Comparison of ENCODE assay signal across 9 cellular contexts in genomic region chr7:85186083-85186520, GRCh38. TPM values are rescaled to one million over a fixed set of nuclear protein-coding genes. Genes with fewer than 3 reads are reported as not detected.
A peak's percentile ranks its signal among the peaks of the same experiment; 100 is the strongest.
DNase-seq lines count a peak whose midpoint lies in the region; ATAC-seq, FAIRE-seq and TF ChIP-seq lines count a peak whose summit lies in the region.
"Had no signal": no experiment of that assay in that cellular context is flagged by ENCODE, and none has a peak within 500 bp of the region (broad histone marks: within the 10 kb centered on the region; RNA-seq: fewer than 3 reads in every experiment).

No MANE protein-coding gene starts in this region.

- TF ChIP-seq EP300 in ovary (IDR thresholded peaks at IDR 0.05): no peak

- H3K4me1 ChIP-seq in ovary (ENCODE audit: insufficient read depth): peaks cover 1% of the 10 kb centered on the region

- H3K9me3 Mint-ChIP-seq in activated T-cell treated with anti-CD3 and anti-CD28 coated beads, Interleukin-2, amount 50 U/mL, for 72 hours: peaks cover 0 to 2% of the 10 kb centered on the region in 2 donors

- H3K27me3 ChIP-seq in ovary: no peaks in the 10 kb centered on the region

- 0 to 1% (median 1%) methylated on average over 28 of the region's 28 CpGs for WGBS in ovary, 3 donors

- H3K36me3 Mint-ChIP-seq in activated T-cell treated with anti-CD3 and anti-CD28 coated beads, Interleukin-2, amount 50 U/mL, for 72 hours (ENCODE audit: insufficient read depth in 2 of 2): peaks cover 0 to 3% of the 10 kb centered on the region in 2 donors

- H3K27me3 Mint-ChIP-seq in activated T-cell treated with anti-CD3 and anti-CD28 coated beads, Interleukin-2, amount 50 U/mL, for 72 hours (ENCODE audit: low read depth): peaks cover 43% of the 10 kb centered on the region

- no peaks in the 10 kb centered on the region for H3K36me3 ChIP-seq in ovary

- H3K4me3 Mint-ChIP-seq in activated T-cell treated with anti-CD3 and anti-CD28 coated beads, Interleukin-2, amount 50 U/mL, for 72 hours: peak overlapping the region; percentile 26 to 49

- ATAC-seq in activated T-cell treated with anti-CD3 and anti-CD28 coated beads, Interleukin-2, amount 50 U/mL, for 72 hours (replicated peaks in 1 of 2): peak; percentile 3 to 11
- ATAC-seq in HG03097 (IDR thresholded peaks at IDR 0.05; ENCODE audit: low FRiP score, unreplicated experiment) (peak; percentile 22), SK-N-SH treated with all-trans-retinoic acid at 6 μM for 48 hours (peak; percentile 73), GM18517 (IDR thresholded peaks at IDR 0.05; ENCODE audit: unreplicated experiment) (no peak)

- intact Hi-C loops in ovary (cut with DNase I): loop anchor here in 1 of 4 donors (10.0 kb wide), 2 partner anchors 111 to 141 kb away; no protein-coding TSS in a partner anchor

- no peaks in the 10 kb centered on the region for H3K9me3 ChIP-seq in ovary

- no peak for TF ChIP-seq CTCF in ovary (IDR thresholded peaks at IDR 0.05)

- no peak overlapping the region for H3K27ac Mint-ChIP-seq in activated T-cell treated with anti-CD3 and anti-CD28 coated beads, Interleukin-2, amount 50 U/mL, for 72 hours

- H3K27ac ChIP-seq in ovary: peak overlapping the region in 1 of 2 donors; percentile 51

- DNase-seq in activated T-cell treated with anti-CD3 and anti-CD28 coated beads, Interleukin-2, amount 50 U/mL, for 72 hours: no peak
- DNase-seq in activated T-cell treated with anti-CD3 and anti-CD28 coated beads, Interleukin-2, amount 50 U/mL, for 48 hours: no peak
- DNase-seq in glomerular visceral epithelial cell (ENCODE audit: extremely low spot score) (peak; percentile 55), ovary (peak in 4 of 5 donors; percentile 21 to 54 (median 32)), GM12892 (ENCODE audit: insufficient read length) (no peak)

- no peak for FAIRE-seq in GM12892 (lab: Jason Lieb, UNC)
- FAIRE-seq: endometrium had no signal

- H3K4me1 Mint-ChIP-seq in activated T-cell treated with anti-CD3 and anti-CD28 coated beads, Interleukin-2, amount 50 U/mL, for 72 hours (ENCODE audit: low read depth): peaks cover 6% of the 10 kb centered on the region

- no peak for TF ChIP-seq POLR2A in ovary (IDR thresholded peaks at IDR 0.05)
- TF ChIP-seq POLR2A in GM12892 (IDR thresholded peaks at IDR 0.05; ENCODE audit: low read depth, low read length): no peak

- peak overlapping the region; percentile 8 for H3K4me3 ChIP-seq in ovary

TF ChIP-seq in SK-N-SH treated with all-trans-retinoic acid at 6 μM for 48 hours, 23 proteins besides CTCF, POLR2A, EP300 and RAD21:
- TF ChIP-seq CSRNP3 (CRISPR knock-in tag; IDR thresholded peaks at IDR 0.05) (no peak), ZNF70 (CRISPR knock-in tag; IDR thresholded peaks at IDR 0.05) (no peak), POU6F1 (CRISPR knock-in tag; IDR thresholded peaks at IDR 0.05; ENCODE audit: borderline replicate concordance, low read depth) (no peak), OSR1 (CRISPR knock-in tag; IDR thresholded peaks at IDR 0.05) (no peak), BACH2 (CRISPR knock-in tag; IDR thresholded peaks at IDR 0.05; ENCODE audit: borderline replicate concordance) (no peak), PPARA (CRISPR knock-in tag; IDR thresholded peaks at IDR 0.05; ENCODE audit: borderline replicate concordance) (no peak), ESRRG (CRISPR knock-in tag; IDR thresholded peaks at IDR 0.05) (no peak), CSDC2 (CRISPR knock-in tag; IDR thresholded peaks at IDR 0.05) (no peak)

RNA-seq across cellular contexts. Expression of gene SEMA3D, which starts 0.8 kb away (rescaled TPM):
- under 1 TPM in 1 of 2 donors, not detected in 1; 0.24 TPM for total RNA-seq in activated T-cell treated with anti-CD3 and anti-CD28 coated beads, Interleukin-2, amount 50 U/mL, for 72 hours
- 1 to 10 TPM in 6 of 7 donors, under 1 TPM in 1; 0.95 to 6.1 (median 3.0) TPM for total RNA-seq in ovary
- polyA plus RNA-seq in ovary: 1 to 10 TPM in 1 of 2 donors, under 1 TPM in 1; 0.75 to 5.8 TPM
- polyA plus RNA-seq in GM12892 (2012; ENCODE audit: missing spikeins): not detected

Comparison
In these comparisons a context has a peak if more than half of its experiments do, and no peak if none do; other contexts are left out.
1. DNase-seq: peak in glomerular visceral epithelial cell (single experiment) and ovary (4 of 5); none in activated T-cell treated with anti-CD3 and anti-CD28 coated beads, Interleukin-2, amount 50 U/mL, for 72 hours (0 of 2), activated T-cell treated with anti-CD3 and anti-CD28 coated beads, Interleukin-2, amount 50 U/mL, for 48 hours (0 of 2) and GM12892 (single experiment).